In the genomic region with DNA sequence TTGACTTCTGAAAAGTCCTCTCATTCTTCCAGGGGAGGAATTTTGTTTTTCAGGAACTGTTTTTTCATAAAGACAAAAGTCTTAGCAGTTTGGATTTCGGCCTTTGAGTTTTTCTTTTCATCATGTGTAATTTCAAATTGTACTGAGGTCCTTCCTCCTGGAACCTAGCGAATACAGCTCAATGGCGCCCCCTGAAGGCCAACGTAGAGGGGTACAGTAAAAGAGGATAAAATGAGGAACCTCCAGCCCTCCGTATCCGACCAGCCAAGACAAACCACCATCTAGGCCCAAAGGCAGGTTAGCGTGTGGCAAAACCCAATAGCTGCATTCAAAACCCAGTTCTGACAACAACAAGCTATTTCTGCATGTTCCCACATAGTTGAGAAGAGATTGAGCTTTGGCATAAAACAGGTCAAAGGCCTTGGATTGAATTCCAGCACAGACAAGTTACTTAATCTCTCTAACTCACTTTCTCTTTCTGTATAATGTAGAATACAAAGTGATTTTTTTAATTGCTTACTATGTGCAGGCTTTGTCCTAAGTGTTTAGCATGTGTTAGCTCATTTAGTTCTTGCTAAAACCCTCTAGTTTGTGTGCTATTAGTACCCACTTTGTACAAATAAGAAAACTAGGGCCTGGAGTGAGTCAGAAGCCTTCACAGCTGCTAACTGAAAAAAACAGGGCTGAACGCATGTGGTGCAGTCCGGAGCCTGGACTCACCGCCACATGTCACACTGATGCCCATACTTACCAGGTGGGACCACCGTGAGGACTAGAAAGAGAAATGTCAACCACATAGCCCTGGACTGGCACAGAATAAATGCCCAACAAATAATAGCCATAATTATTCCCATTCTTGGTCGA, we compare ENCODE assay signal across 8 cellular contexts. TPM values are rescaled to one million over a fixed set of nuclear protein-coding genes. Genes with fewer than 3 reads are reported as not detected.
A peak's percentile ranks its signal among the peaks of the same experiment; 100 is the strongest.
DNase-seq lines count a peak whose midpoint lies in the region; ATAC-seq and TF ChIP-seq lines count a peak whose summit lies in the region.

No MANE protein-coding gene starts in this region.

- peaks cover 71% of the 10 kb centered on the region for H3K4me1 Mint-ChIP-seq in activated T-cell treated with anti-CD3 and anti-CD28 coated beads, Interleukin-2, amount 50 U/mL, for 24 hours (ENCODE audit: low read depth)
- peaks cover 19% of the 10 kb centered on the region for H3K4me1 Mint-ChIP-seq in neural progenitor cell
- H3K4me1 Mint-ChIP-seq in stimulated activated naive CD8-positive, alpha-beta T cell treated with anti-CD3 and anti-CD28 coated beads, Interleukin-15, amount 100 ng/mL, for 72 hours = peaks cover 83% of the 10 kb centered on the region

- POLR2A ChIA-PET in PC-3 (lab: Charles Lee; ENCODE audit: unreplicated experiment) = interaction anchor here (0.6 kb wide), 2 partner anchors 23 to 190 kb away, joined by 4 to 6 read pairs; no protein-coding TSS in a partner anchor

- H3K4me1 ChIP-seq in PC-3 (ENCODE audit: insufficient read depth, low read length) = peaks cover 17% of the 10 kb centered on the region
- peaks cover under 1% of the 10 kb centered on the region for H3K4me1 ChIP-seq in neural progenitor cell

- TF ChIP-seq CTCF in PC-3 (conservative IDR thresholded peaks at IDR 0.05; ENCODE audit: low read depth, low read length) = peak; percentile 98
- TF ChIP-seq CTCF in neural progenitor cell (IDR thresholded peaks at IDR 0.05) = peak; percentile 95

- H3F3A ChIP-seq in PC-3 (ENCODE audit: low read length, unreplicated experiment) = no peaks in the 10 kb centered on the region
- H3F3A ChIP-seq in neural progenitor cell (ENCODE audit: low read depth) = no peaks in the 10 kb centered on the region

- H2AFZ ChIP-seq in PC-3 (ENCODE audit: low read length) (peak overlapping the region; percentile 68), neural progenitor cell (replicated peaks) (no peak overlapping the region)

- H3K9ac ChIP-seq in PC-3 (ENCODE audit: low read length) (peak overlapping the region; percentile 17; the same call in 1 of the 2 replicates), neural progenitor cell (no peak overlapping the region)

- DNase-seq in COR-L47 (lab: John Stamatoyannopoulos, UW) (peak; percentile 77), HS-5 (ENCODE audit: low read depth) (peak; percentile 68), PC-3 (peak; percentile 92), fibroblast of gingiva (ENCODE audit: low read depth) (peak; percentile 71), neural progenitor cell (ENCODE audit: low spot score) (peak; percentile 87)
- peak; percentile 92 for DNase-seq in activated T-cell treated with anti-CD3 and anti-CD28 coated beads, Interleukin-2, amount 50 U/mL, for 24 hours
- DNase-seq in stimulated activated naive CD8-positive, alpha-beta T cell treated with anti-CD3 and anti-CD28 coated beads, Interleukin-15, amount 100 ng/mL, for 72 hours = peak; percentile 86 to 91

- H3K9me3 Mint-ChIP-seq in activated T-cell treated with anti-CD3 and anti-CD28 coated beads, Interleukin-2, amount 50 U/mL, for 24 hours = no peaks in the 10 kb centered on the region
- peaks cover under 1% of the 10 kb centered on the region for H3K9me3 Mint-ChIP-seq in neural progenitor cell
- no peaks in the 10 kb centered on the region for H3K9me3 Mint-ChIP-seq in stimulated activated naive CD8-positive, alpha-beta T cell treated with anti-CD3 and anti-CD28 coated beads, Interleukin-15, amount 100 ng/mL, for 72 hours

- H3K9me3 ChIP-seq in PC-3 (ENCODE audit: low read length) (no peaks in the 10 kb centered on the region), neural progenitor cell (ENCODE audit: low read depth) (no peaks in the 10 kb centered on the region)

- H3K9me2 ChIP-seq in PC-3 (replicated peaks; ENCODE audit: low read length) = no peaks in the 10 kb centered on the region

- H3K36me3 ChIP-seq in PC-3 (ENCODE audit: low read depth, low read length) (no peaks in the 10 kb centered on the region), neural progenitor cell (no peaks in the 10 kb centered on the region)

- CTCF ChIA-PET in PC-3 (lab: Charles Lee) = interaction anchor here (0.6 to 2.3 kb wide), 7 partner anchors 76 to 473 kb away, joined by 3 to 12 read pairs (median 4); no protein-coding TSS in a partner anchor

- H3K4me2 ChIP-seq in PC-3 (ENCODE audit: low read length) (peak overlapping the region; percentile 63), neural progenitor cell (no peak overlapping the region)

- ATAC-seq in GM19468 (IDR thresholded peaks at IDR 0.05; ENCODE audit: extremely low read depth, unreplicated experiment) (peak; percentile 67), PC-3 (peak; percentile 94)
- peak; percentile 68 for ATAC-seq in stimulated activated naive CD8-positive, alpha-beta T cell treated with anti-CD3 and anti-CD28 coated beads, Interleukin-15, amount 100 ng/mL, for 72 hours

- H4K20me1 ChIP-seq in PC-3 (ENCODE audit: low read length) (no peaks in the 10 kb centered on the region), neural progenitor cell (ENCODE audit: low read depth) (no peaks in the 10 kb centered on the region)

- H3K4me3 ChIP-seq in PC-3 (ENCODE audit: low read length) (no peak overlapping the region; the same call in 1 of the 2 replicates), neural progenitor cell (no peak overlapping the region)

- no peaks in the 10 kb centered on the region for H3K27me3 Mint-ChIP-seq in activated T-cell treated with anti-CD3 and anti-CD28 coated beads, Interleukin-2, amount 50 U/mL, for 24 hours
- H3K27me3 Mint-ChIP-seq in neural progenitor cell (ENCODE audit: insufficient read depth, low read depth) = peaks cover 5% of the 10 kb centered on the region
- no peaks in the 10 kb centered on the region for H3K27me3 Mint-ChIP-seq in stimulated activated naive CD8-positive, alpha-beta T cell treated with anti-CD3 and anti-CD28 coated beads, Interleukin-15, amount 100 ng/mL, for 72 hours

- H3K4me3 Mint-ChIP-seq in activated T-cell treated with anti-CD3 and anti-CD28 coated beads, Interleukin-2, amount 50 U/mL, for 24 hours = peak overlapping the region; percentile 77
- H3K4me3 Mint-ChIP-seq in neural progenitor cell = no peak overlapping the region
- H3K4me3 Mint-ChIP-seq in stimulated activated naive CD8-positive, alpha-beta T cell treated with anti-CD3 and anti-CD28 coated beads, Interleukin-15, amount 100 ng/mL, for 72 hours = peak overlapping the region; percentile 84 to 93

- H3K27ac ChIP-seq in PC-3 (ENCODE audit: low read length) (no peak overlapping the region), neural progenitor cell (no peak overlapping the region)

- H3K79me2 ChIP-seq in PC-3 (ENCODE audit: low read length) = no peaks in the 10 kb centered on the region
- H3K79me2 ChIP-seq in neural progenitor cell (ENCODE audit: low read depth) = no peaks in the 10 kb centered on the region

- H3K27ac Mint-ChIP-seq in activated T-cell treated with anti-CD3 and anti-CD28 coated beads, Interleukin-2, amount 50 U/mL, for 24 hours = peak overlapping the region; percentile 91
- H3K27ac Mint-ChIP-seq in neural progenitor cell = peak overlapping the region; percentile 34
- peak overlapping the region; percentile 92 for H3K27ac Mint-ChIP-seq in stimulated activated naive CD8-positive, alpha-beta T cell treated with anti-CD3 and anti-CD28 coated beads, Interleukin-15, amount 100 ng/mL, for 72 hours

- intact Hi-C loops in PC-3 (cut with micrococcal nuclease) = loop anchor here (1.0 kb wide), 9 partner anchors 75 to 599 kb away; no protein-coding TSS in a partner anchor

- H3K36me3 Mint-ChIP-seq in activated T-cell treated with anti-CD3 and anti-CD28 coated beads, Interleukin-2, amount 50 U/mL, for 24 hours (ENCODE audit: low read depth) = no peaks in the 10 kb centered on the region
- H3K36me3 Mint-ChIP-seq in neural progenitor cell = no peaks in the 10 kb centered on the region

- BruUV-seq in PC-3 (replicated peaks; lab: Mats Ljungman, UMichigan) = no TSS peak

- H3K27me3 ChIP-seq in PC-3 (ENCODE audit: low read length) (no peaks in the 10 kb centered on the region), neural progenitor cell (peaks cover 5% of the 10 kb centered on the region)

RNA-seq across cellular contexts. Expression of a gene that starts 43.2 kb away (rescaled TPM):
- total RNA-seq in PC-3 (2014; rRNA removed) (52.0 and 59.5 TPM in 2 replicates), neural progenitor cell (ENCODE audit: low replicate concordance) (0.54 and 0.93 TPM in 2 replicates)

Comparison
In these comparisons a context has a peak if more than half of its experiments do, and no peak if none do; other contexts are left out.
1. H3K27ac Mint-ChIP-seq: peak in every context shown above with its lines; median percentile 92 in stimulated activated naive CD8-positive, alpha-beta T cell treated with anti-CD3 and anti-CD28 coated beads, Interleukin-15, amount 100 ng/mL, for 72 hours; 91 in activated T-cell treated with anti-CD3 and anti-CD28 coated beads, Interleukin-2, amount 50 U/mL, for 24 hours; 34 in neural progenitor cell.
2. RNA of a gene that starts 43.2 kb away (total RNA-seq): 52.0 to 59.5 TPM in PC-3; 0.54 to 0.93 TPM in neural progenitor cell; every median in the first group is over 10 times any median in the second.
3. Peak in every context shown above with its lines, with median percentiles within 50 percentile points of each other: DNase-seq and ATAC-seq.